In the genomic region with DNA sequence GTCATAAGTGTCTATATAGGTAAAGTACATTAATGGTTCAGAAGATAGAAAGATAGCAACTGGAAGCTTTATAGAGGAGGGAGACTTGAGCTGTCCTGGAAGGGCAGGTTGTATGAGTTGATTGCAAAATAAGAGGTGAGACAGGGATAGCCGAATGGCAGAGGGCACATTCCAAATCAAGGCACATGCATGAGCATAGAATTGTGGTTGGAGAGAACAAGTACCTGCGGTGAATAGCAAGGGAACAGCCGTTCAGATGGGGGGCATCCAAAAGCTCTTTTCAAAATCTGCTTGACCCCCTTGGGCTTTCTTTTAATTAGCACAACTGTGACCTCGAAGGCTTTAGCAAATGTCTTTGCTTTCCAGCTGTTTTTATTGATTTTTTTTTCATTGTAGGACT, we compare ENCODE assay signal across 31 cellular contexts.
"Had no signal": no experiment of that assay in that cellular context is flagged by ENCODE, and none has a peak within 500 bp of the region (broad histone marks: within the 10 kb centered on the region; RNA-seq: fewer than 3 reads in every experiment).

No MANE protein-coding gene starts in this region.

- H3K4me1 ChIP-seq: parathyroid adenoma, psoas muscle, right lobe of liver, sigmoid colon, suprapubic skin, testis, tibial artery, transverse colon, upper lobe of right lung, vagina had no signal

- H2AFZ ChIP-seq: parathyroid adenoma had no signal

- H3K4me3 Mint-ChIP-seq: naive thymus-derived CD4-positive, alpha-beta T cell; natural killer cell; nephron; stimulated activated effector memory CD8-positive, alpha-beta T cell treated with anti-CD3 and anti-CD28 coated beads, Interleukin-12 subunit alpha, Interleukin-12 subunit beta, amount 100 ng/mL, for 72 hours; stimulated activated naive B cell treated with anti-CD40 and anti-IgM and Interleukin-4, amounts not matched to agents 10 μg/mL and 1 μg/mL and 100 μg/mL, for 72 hours; stimulated activated naive CD8-positive, alpha-beta T cell treated with anti-CD3 and anti-CD28 coated beads, Interleukin-15, Interleukin-2, amounts not matched to agents 100 ng/mL and 50 ng/mL, for 24 hours; type B pancreatic cell had no signal

- H3K36me3 Mint-ChIP-seq: naive thymus-derived CD4-positive, alpha-beta T cell; natural killer cell; stimulated activated effector memory CD8-positive, alpha-beta T cell treated with anti-CD3 and anti-CD28 coated beads, Interleukin-12 subunit alpha, Interleukin-12 subunit beta, amount 100 ng/mL, for 72 hours; stimulated activated naive B cell treated with anti-CD40 and anti-IgM and Interleukin-4, amounts not matched to agents 10 μg/mL and 1 μg/mL and 100 μg/mL, for 72 hours; type B pancreatic cell had no signal

- H3K4me3 ChIP-seq: ovary, psoas muscle, right lobe of liver, sigmoid colon, suprapubic skin, testis, tibial artery, transverse colon, upper lobe of right lung, vagina had no signal

- H3K36me3 ChIP-seq: neutrophil, ovary, right lobe of liver, sigmoid colon, suprapubic skin, tibial artery, transverse colon, upper lobe of right lung, vagina had no signal

- ATAC-seq: naive thymus-derived CD4-positive, alpha-beta T cell; natural killer cell; psoas muscle; right cardiac atrium; right lobe of liver; stimulated activated effector memory CD8-positive, alpha-beta T cell treated with anti-CD3 and anti-CD28 coated beads, Interleukin-12 subunit alpha, Interleukin-12 subunit beta, amount 100 ng/mL, for 72 hours; stimulated activated naive B cell treated with anti-CD40 and anti-IgM and Interleukin-4, amounts not matched to agents 10 μg/mL and 1 μg/mL and 100 μg/mL, for 72 hours; upper lobe of right lung had no signal

- FAIRE-seq: small intestine, urothelium cell line had no signal

- H3K27ac ChIP-seq: neutrophil, ovary, parathyroid adenoma, psoas muscle, right lobe of liver, sigmoid colon, suprapubic skin, testis, tibial artery, transverse colon, upper lobe of right lung, vagina had no signal

- H3K4me1 Mint-ChIP-seq: naive thymus-derived CD4-positive, alpha-beta T cell; natural killer cell; nephron; stimulated activated effector memory CD8-positive, alpha-beta T cell treated with anti-CD3 and anti-CD28 coated beads, Interleukin-12 subunit alpha, Interleukin-12 subunit beta, amount 100 ng/mL, for 72 hours; stimulated activated naive B cell treated with anti-CD40 and anti-IgM and Interleukin-4, amounts not matched to agents 10 μg/mL and 1 μg/mL and 100 μg/mL, for 72 hours had no signal

- H3K27ac Mint-ChIP-seq: naive thymus-derived CD4-positive, alpha-beta T cell; natural killer cell; nephron; progenitor cell of endocrine pancreas; stimulated activated effector memory CD8-positive, alpha-beta T cell treated with anti-CD3 and anti-CD28 coated beads, Interleukin-12 subunit alpha, Interleukin-12 subunit beta, amount 100 ng/mL, for 72 hours; stimulated activated naive B cell treated with anti-CD40 and anti-IgM and Interleukin-4, amounts not matched to agents 10 μg/mL and 1 μg/mL and 100 μg/mL, for 72 hours; stimulated activated naive CD8-positive, alpha-beta T cell treated with anti-CD3 and anti-CD28 coated beads, Interleukin-15, Interleukin-2, amounts not matched to agents 100 ng/mL and 50 ng/mL, for 24 hours; type B pancreatic cell had no signal

- H3K9me3 ChIP-seq: neutrophil, ovary, psoas muscle, right lobe of liver, sigmoid colon, suprapubic skin, testis, tibial artery, transverse colon, upper lobe of right lung, vagina had no signal

- H3K79me2 ChIP-seq: parathyroid adenoma had no signal

- DNase-seq: naive thymus-derived CD4-positive, alpha-beta T cell; natural killer cell; nucleus accumbens; ovary; posterior cingulate gyrus; psoas muscle; right cardiac atrium; right lobe of liver; sigmoid colon; small intestine; stimulated activated CD4-positive, alpha-beta T cell treated with anti-CD3 and anti-CD28 coated beads, Interleukin-15, amount 100 ng/mL, for 24 hours; stimulated activated CD4-positive, alpha-beta T cell treated with anti-CD3 and anti-CD28 coated beads, Interleukin-2, amount 100 ng/mL, for 24 hours; stimulated activated CD4-positive, alpha-beta T cell treated with anti-CD3 and anti-CD28 coated beads, Interleukin-2, amount 100 ng/mL, for 48 hours; stimulated activated CD4-positive, alpha-beta T cell treated with anti-CD3 and anti-CD28 coated beads, Interleukin-4, amount 100 ng/mL, for 24 hours; stimulated activated naive B cell treated with anti-CD40 and anti-IgM and Interleukin-4, amounts not matched to agents 10 μg/mL and 1 μg/mL and 100 μg/mL, for 72 hours; stimulated activated naive CD4-positive, alpha-beta T cell treated with Interleukin-2 at 50 U/mL for 16 hours; substantia nigra; testis; tibial artery; transverse colon; upper lobe of right lung had no signal

- H3K27me3 ChIP-seq: neutrophil, ovary, right lobe of liver, sigmoid colon, suprapubic skin, testis, tibial artery, transverse colon, upper lobe of right lung, vagina had no signal

- H3K9me3 Mint-ChIP-seq: nephron; stimulated activated effector memory CD8-positive, alpha-beta T cell treated with anti-CD3 and anti-CD28 coated beads, Interleukin-12 subunit alpha, Interleukin-12 subunit beta, amount 100 ng/mL, for 72 hours; stimulated activated naive B cell treated with anti-CD40 and anti-IgM and Interleukin-4, amounts not matched to agents 10 μg/mL and 1 μg/mL and 100 μg/mL, for 72 hours; type B pancreatic cell had no signal

- H3K9ac ChIP-seq: parathyroid adenoma had no signal
